ENCODE assay signal across 8 cellular contexts in the genomic region with DNA sequence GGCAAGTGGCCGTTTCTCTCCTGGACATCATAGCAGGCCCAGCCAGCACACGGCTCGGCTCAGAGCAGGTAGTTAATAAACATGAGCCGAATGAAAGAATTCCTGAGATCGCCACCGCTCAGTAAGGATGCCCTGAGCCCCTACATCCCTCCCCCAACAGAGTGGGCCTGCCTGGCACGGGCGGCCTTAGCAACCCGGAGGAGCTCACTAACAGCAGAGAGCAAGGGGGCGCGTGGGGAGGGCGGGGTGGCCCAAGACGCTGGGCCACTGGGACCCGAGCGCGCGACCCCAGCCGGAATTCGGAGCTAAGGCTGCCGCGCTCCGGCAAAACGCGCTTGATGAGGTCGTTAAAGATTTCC. TPM values are rescaled to one million over a fixed set of nuclear protein-coding genes. Genes with fewer than 3 reads are reported as not detected.
DNase-seq lines count a peak whose midpoint lies in the region; ATAC-seq, FAIRE-seq and TF ChIP-seq lines count a peak whose summit lies in the region.

No MANE protein-coding gene starts in this region.

- no peak for DNase-seq in left cardiac atrium
- DNase-seq in HuH-7.5 (ENCODE audit: low spot score): no peak
- no peak for DNase-seq in GM19239 (ENCODE audit: insufficient read length, low spot score)
- no peak for DNase-seq in NCI-H526 treated with DMSO at 0.1 percent for 48 hours (lab: John Stamatoyannopoulos, UW)
- DNase-seq in NCI-H2107 treated with DMSO at 0.1 percent for 48 hours (lab: John Stamatoyannopoulos, UW; ENCODE audit: unreplicated experiment): no peak

- peak overlapping the region in 2 of 3 donors; percentile 40 to 69 for H3K9ac ChIP-seq in skeletal muscle tissue (ENCODE audit: low read depth in 1 of 3, low read length in 3 of 3)

- H3K9me3 ChIP-seq in skeletal muscle tissue (ENCODE audit: control insufficient read depth in 3 of 3, low read length in 3 of 3): no peaks in the 10 kb centered on the region

- H3K27me3 ChIP-seq in skeletal muscle tissue (ENCODE audit: control insufficient read depth in 3 of 3, insufficient read depth in 3 of 3, low read length in 3 of 3): peaks cover 9 to 37% (median 32%) of the 10 kb centered on the region in 3 donors

- no peak for FAIRE-seq in GM19239 (lab: Jason Lieb, UNC)

- H3K36me3 ChIP-seq in skeletal muscle tissue (ENCODE audit: control insufficient read depth in 3 of 3, insufficient read depth in 3 of 3, low read length in 3 of 3): no peaks in the 10 kb centered on the region

- H3K4me3 ChIP-seq in WI38 (ENCODE audit: low read depth, low read length) (peak overlapping the region; percentile 57), skeletal muscle tissue (ENCODE audit: low read length in 3 of 3) (peak overlapping the region; percentile 67 to 77 (median 69))

- intact Hi-C loops in left cardiac atrium (cut with DNase I): no loop called here

- no peak for TF ChIP-seq CTCF in WI38 (IDR thresholded peaks at IDR 0.05; ENCODE audit: low read depth, low read length)

- peak; percentile 12 for ATAC-seq in GM18867 (IDR thresholded peaks at IDR 0.05; ENCODE audit: unreplicated experiment)
- peak; percentile 20 to 40 for ATAC-seq in left cardiac atrium

- H3K4me1 ChIP-seq in skeletal muscle tissue (ENCODE audit: control insufficient read depth in 3 of 3, insufficient read depth in 3 of 3, low read length in 3 of 3): peaks cover 0 to 9% (median 5%) of the 10 kb centered on the region in 3 donors

- no peak overlapping the region for H3K27ac ChIP-seq in skeletal muscle tissue (ENCODE audit: low read depth, low read length)

RNA-seq across cellular contexts. Expression of a gene that starts 0.4 kb away (rescaled TPM):
- total RNA-seq in left cardiac atrium: under 1 TPM in 1 of 2 donors, not detected in 1; 0.34 TPM
- not detected for total RNA-seq in skeletal muscle tissue
